Comparison of ENCODE assay signal across 19 cellular contexts in genomic region chr10:30617070-30617469, GRCh38. TPM values are rescaled to one million over a fixed set of nuclear protein-coding genes. Genes with fewer than 3 reads are reported as not detected.
DNase-seq lines count a peak whose midpoint lies in the region; ATAC-seq and TF ChIP-seq lines count a peak whose summit lies in the region.
"Had no signal": no experiment of that assay in that cellular context is flagged by ENCODE, and none has a peak within 500 bp of the region (broad histone marks: within the 10 kb centered on the region; RNA-seq: fewer than 3 reads in every experiment).

No MANE protein-coding gene starts in this region.

- H3K9me3 ChIP-seq in liver (ENCODE audit: control insufficient read depth in 4 of 4, low read length in 3 of 4), result no peaks in the 10 kb centered on the region
- H3K9me3 ChIP-seq in SJCRH30 (replicated peaks), result no peaks in the 10 kb centered on the region
- H3K9me3 ChIP-seq: HAP-1 had no signal

- no peaks in the 10 kb centered on the region for H3K27me3 Mint-ChIP-seq in nephron progenitor cell (ENCODE audit: low read depth, poor library complexity)

- no peak for TF ChIP-seq RAD21 in liver (IDR thresholded peaks at IDR 0.05)

- H3K4me1 ChIP-seq in liver (ENCODE audit: control insufficient read depth in 4 of 4, insufficient read depth in 4 of 4, low read length in 3 of 4) (peaks cover 0 to 2% (median 1%) of the 10 kb centered on the region in 4 donors), SJCRH30 (no peaks in the 10 kb centered on the region)
- H3K4me1 ChIP-seq: HAP-1 had no signal

- peak overlapping the region; percentile 39 for H3K27ac Mint-ChIP-seq in nephron progenitor cell
- H3K27ac Mint-ChIP-seq: CD8-positive, alpha-beta T cell; HFFc6 had no signal

- no peak overlapping the region for H3K9ac ChIP-seq in liver (ENCODE audit: low read depth in 1 of 2, low read length in 2 of 2)

- peak; percentile 91 for ATAC-seq in left lobe of liver
- ATAC-seq in GM21367 (IDR thresholded peaks at IDR 0.05; ENCODE audit: unreplicated experiment), result no peak
- ATAC-seq: CD8-positive, alpha-beta T cell; GM12878 had no signal

- no peak overlapping the region for H3K4me3 Mint-ChIP-seq in nephron progenitor cell
- H3K4me3 Mint-ChIP-seq: CD8-positive, alpha-beta T cell; HFFc6 had no signal

- H3K4me3 ChIP-seq in liver (ENCODE audit: low read depth in 1 of 3, low read length in 3 of 3) (no peak overlapping the region), SJCRH30 (no peak overlapping the region)
- H3K4me3 ChIP-seq: GM12878, HAP-1 had no signal

- no peak for TF ChIP-seq CTCF in liver (IDR thresholded peaks at IDR 0.05; ENCODE audit: low read depth, low read length, missing input control)
- TF ChIP-seq CTCF in nephron progenitor cell (IDR thresholded peaks at IDR 0.05), result no peak

- H3K36me3 ChIP-seq in liver (ENCODE audit: control insufficient read depth in 4 of 4, insufficient read depth in 3 of 4, low read depth in 1 of 4, low read length in 3 of 4) (no peaks in the 10 kb centered on the region), SJCRH30 (no peaks in the 10 kb centered on the region)
- H3K36me3 ChIP-seq: HAP-1 had no signal

- peak; percentile 62 for DNase-seq in left lobe of liver (ENCODE audit: low spot score)
- no peak for DNase-seq in nephron progenitor cell
- DNase-seq in DMS 273 treated with DMSO at 0.1 percent for 48 hours (lab: John Stamatoyannopoulos, UW), result no peak
- no peak for DNase-seq in SJCRH30
- DNase-seq: C1 segment of cervical spinal cord; Caco-2; CD8-positive, alpha-beta T cell; DMS79; EL; GDM1; GOT3; HFFc6 had no signal

- H3K27ac ChIP-seq in liver (ENCODE audit: low read depth in 1 of 2, low read length in 2 of 2) (no peak overlapping the region), SJCRH30 (no peak overlapping the region)

- 45% methylated on average over 7 of the region's 7 CpGs for WGBS in liver

- H3K36me3 Mint-ChIP-seq in nephron progenitor cell (ENCODE audit: low read depth), result no peaks in the 10 kb centered on the region
- H3K36me3 Mint-ChIP-seq: CD8-positive, alpha-beta T cell had no signal

- H3K4me1 Mint-ChIP-seq in nephron progenitor cell, result peaks cover 9% of the 10 kb centered on the region

- no peaks in the 10 kb centered on the region for H3K27me3 ChIP-seq in liver (ENCODE audit: control insufficient read depth in 4 of 4, insufficient read depth in 4 of 4, low read length in 3 of 4)
- H3K27me3 ChIP-seq in SJCRH30, result no peaks in the 10 kb centered on the region

- H3K9me3 Mint-ChIP-seq in nephron progenitor cell, result no peaks in the 10 kb centered on the region
- H3K9me3 Mint-ChIP-seq: CD8-positive, alpha-beta T cell; HFFc6 had no signal

TF ChIP-seq in liver, 16 proteins besides CTCF, POLR2A, EP300 and RAD21:
- no peak for TF ChIP-seq REST (IDR thresholded peaks at IDR 0.05)
- no peak for TF ChIP-seq TAF1 (conservative IDR thresholded peaks at IDR 0.05)
- TF ChIP-seq NR2F2 (IDR thresholded peaks at IDR 0.05), result no peak
- TF ChIP-seq SP1 (IDR thresholded peaks at IDR 0.05), result peak; percentile 81
- TF ChIP-seq FOXA1 (IDR thresholded peaks at IDR 0.05), result no peak
- no peak for TF ChIP-seq GABPA (IDR thresholded peaks at IDR 0.05 in 1 of 2, conservative IDR thresholded peaks at IDR 0.05 in 1 of 2)
- TF ChIP-seq FOXA2 (IDR thresholded peaks at IDR 0.05), result no peak
- peak; percentile 14 for TF ChIP-seq ATF3 (IDR thresholded peaks at IDR 0.05)
- peak in 1 of 2 donors; percentile 42 for TF ChIP-seq JUND (IDR thresholded peaks at IDR 0.05)
- TF ChIP-seq MAX (IDR thresholded peaks at IDR 0.05), result peak; percentile 55
- no peak for TF ChIP-seq EGR1 (IDR thresholded peaks at IDR 0.05; ENCODE audit: low read depth in 2 of 2)
- TF ChIP-seq HNF4A (conservative IDR thresholded peaks at IDR 0.05), result peak; percentile 70 to 79
- TF ChIP-seq HNF4G (IDR thresholded peaks at IDR 0.05), result no peak
- peak; percentile 48 for TF ChIP-seq ZBTB33 (IDR thresholded peaks at IDR 0.05)
- TF ChIP-seq RXRA (IDR thresholded peaks at IDR 0.05), result peak; percentile 79 to 87
- TF ChIP-seq YY1 (IDR thresholded peaks at IDR 0.05), result peak; percentile 55

RNA-seq across cellular contexts. Expression of gene LYZL2, which starts 12.5 kb away (rescaled TPM):
- not detected for total RNA-seq in left lobe of liver
- not detected for total RNA-seq in liver
- not detected for polyA plus RNA-seq in liver
- not detected in 2 replicates for total RNA-seq in SJCRH30 (2014; rRNA removed; shearing (Covaris generic))
- total RNA-seq: A172; A673; Caco-2; CD8-positive, alpha-beta T cell; GM12878; HFFc6 had no signal
- polyA plus RNA-seq: BJ, GM12878 had no signal
